ENCODE assay signal across 1 cellular context in genomic region chr6:34723203-34723602, GRCh38.
TF ChIP-seq lines count a peak whose summit lies in the region.

No MANE protein-coding gene starts in this region.

TF ChIP-seq in HepG2, 621 proteins besides CTCF, POLR2A, EP300 and RAD21 (continued from another document):
- no peak for TF ChIP-seq EZH2 (conservative IDR thresholded peaks at IDR 0.05; ENCODE audit: low read depth, low read length)
- TF ChIP-seq DDIT3 (CRISPR knock-in tag; IDR thresholded peaks at IDR 0.05), result no peak
- TF ChIP-seq ZBTB8A (CRISPR knock-in tag; IDR thresholded peaks at IDR 0.05; ENCODE audit: borderline replicate concordance, low read depth), result no peak
- TF ChIP-seq ZNF274 (CRISPR knock-in tag; IDR thresholded peaks at IDR 0.05), result no peak
- TF ChIP-seq ZNF773 (CRISPR knock-in tag; IDR thresholded peaks at IDR 0.05; ENCODE audit: borderline replicate concordance), result no peak
- TF ChIP-seq GATAD2A (CRISPR knock-in tag; IDR thresholded peaks at IDR 0.05), result 0 out of 2 replicates have a peak, but pooled peaks have one; percentile 25
- no peak for TF ChIP-seq TBL1XR1 (IDR thresholded peaks at IDR 0.05; ENCODE audit: borderline replicate concordance, low read length, partially characterized antibody)
- TF ChIP-seq ZNF275 (CRISPR knock-in tag; IDR thresholded peaks at IDR 0.05; ENCODE audit: borderline replicate concordance), result no peak
- TF ChIP-seq MAFF (IDR thresholded peaks at IDR 0.05; ENCODE audit: low read depth, low read length), result peak; percentile 69
- peak; percentile 36; the same call in 1 of the 2 replicates for TF ChIP-seq THRA (CRISPR knock-in tag; IDR thresholded peaks at IDR 0.05; ENCODE audit: borderline replicate concordance)
- no peak for TF ChIP-seq ZNF569 (CRISPR knock-in tag; IDR thresholded peaks at IDR 0.05; ENCODE audit: borderline replicate concordance)
- TF ChIP-seq PHF5A (CRISPR knock-in tag; IDR thresholded peaks at IDR 0.05; ENCODE audit: low read depth, unreplicated experiment), result no peak
- TF ChIP-seq ZNF713 (CRISPR knock-in tag; IDR thresholded peaks at IDR 0.05), result no peak
- TF ChIP-seq ZMYM3 (CRISPR knock-in tag; IDR thresholded peaks at IDR 0.05), result 0 out of 2 replicates have a peak, but pooled peaks have one; percentile 18
- TF ChIP-seq ZNF652 (CRISPR knock-in tag; IDR thresholded peaks at IDR 0.05; ENCODE audit: borderline replicate concordance, low read depth), result no peak
- no peak for TF ChIP-seq ATF7-NPFF (CRISPR knock-in tag; IDR thresholded peaks at IDR 0.05; ENCODE audit: low read depth)
- 0 out of 2 replicates have a peak, but pooled peaks have one; percentile 17 for TF ChIP-seq NR2F2 (IDR thresholded peaks at IDR 0.05; ENCODE audit: borderline replicate concordance, low read depth)
- TF ChIP-seq NR2F6 (IDR thresholded peaks at IDR 0.05), result peak; percentile 41; the same call in 1 of the 2 replicates
- peak; percentile 28; the same call in 1 of the 2 replicates for TF ChIP-seq NR2F6 (CRISPR knock-in tag; IDR thresholded peaks at IDR 0.05)
- TF ChIP-seq FOSL2 (CRISPR knock-in tag; IDR thresholded peaks at IDR 0.05), result peak; percentile 57
- TF ChIP-seq RFX3 (CRISPR knock-in tag; IDR thresholded peaks at IDR 0.05), result no peak
- peak; percentile 25; the same call in 1 of the 2 replicates for TF ChIP-seq SAP130 (CRISPR knock-in tag; IDR thresholded peaks at IDR 0.05; ENCODE audit: low read depth)
- peak; percentile 55 to 76 for TF ChIP-seq MAFK (conservative IDR thresholded peaks at IDR 0.05 in 1 of 2, IDR thresholded peaks at IDR 0.05 in 1 of 2; ENCODE audit: low read length in 2 of 2)
- no peak for TF ChIP-seq ZNF30 (CRISPR knock-in tag; IDR thresholded peaks at IDR 0.05)
- no peak for TF ChIP-seq ZNF580 (CRISPR knock-in tag; IDR thresholded peaks at IDR 0.05; ENCODE audit: borderline replicate concordance, low read depth)
- no peak for TF ChIP-seq TEAD3 (CRISPR knock-in tag; optimal IDR thresholded peaks at IDR 0.05; ENCODE audit: borderline replicate concordance)
- TF ChIP-seq ZFP41 (CRISPR knock-in tag; IDR thresholded peaks at IDR 0.05; ENCODE audit: borderline replicate concordance), result no peak
- TF ChIP-seq NFE2 (CRISPR knock-in tag; IDR thresholded peaks at IDR 0.05), result peak; percentile 85
- no peak for TF ChIP-seq ZNF674 (CRISPR knock-in tag; IDR thresholded peaks at IDR 0.05; ENCODE audit: low read depth)
